In the genomic region with DNA sequence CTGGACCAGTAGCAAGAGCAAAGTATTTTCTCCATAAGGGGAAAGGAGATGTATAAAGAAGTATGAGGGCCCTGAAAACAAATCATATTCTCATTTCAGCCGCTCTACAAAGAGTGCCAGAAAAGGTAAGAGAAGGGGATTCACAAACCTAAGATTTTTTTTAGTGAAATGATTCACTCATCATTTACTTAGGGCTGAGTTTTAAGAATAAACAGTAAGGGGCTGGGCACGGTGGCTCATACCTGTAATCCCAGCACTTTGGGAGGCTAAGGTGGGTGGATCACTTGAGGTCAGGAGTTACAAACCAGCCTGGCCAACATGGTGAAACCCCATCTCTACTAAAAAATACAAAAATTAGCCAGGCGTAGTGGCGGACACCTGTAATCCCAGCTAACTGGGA, we compare ENCODE assay signal across 8 cellular contexts. TPM values are rescaled to one million over a fixed set of nuclear protein-coding genes. Genes with fewer than 3 reads are reported as not detected.
DNase-seq lines count a peak whose midpoint lies in the region; ATAC-seq and TF ChIP-seq lines count a peak whose summit lies in the region.
"Not testable (repeated sequence)": the region's sequence is repeated elsewhere in the genome, so short reads cannot be mapped to it uniquely, and the experiment has no call there.

No MANE protein-coding gene starts in this region.

- peak overlapping the region; percentile 75 for H3K27ac Mint-ChIP-seq in activated CD4-positive, alpha-beta memory T cell treated with anti-CD3 and anti-CD28 coated beads for 36 hours
- peak overlapping the region; percentile 82 for H3K27ac Mint-ChIP-seq in activated naive CD8-positive, alpha-beta T cell treated with anti-CD3 and anti-CD28 coated beads, Interleukin-2, amount 50 U/mL, for 24 hours
- H3K27ac Mint-ChIP-seq in stimulated activated naive B cell treated with anti-CD40 and anti-IgM and Interleukin-4, amounts not matched to agents 10 μg/mL and 1 μg/mL and 100 μg/mL, for 72 hours, result peak overlapping the region; percentile 88

- peak; percentile 24 for ATAC-seq in GM21423 (IDR thresholded peaks at IDR 0.05; ENCODE audit: unreplicated experiment)
- peak; percentile 26 for ATAC-seq in HG02870 (IDR thresholded peaks at IDR 0.05; ENCODE audit: unreplicated experiment)
- peak; percentile 45 for ATAC-seq in activated naive CD8-positive, alpha-beta T cell treated with anti-CD3 and anti-CD28 coated beads, Interleukin-2, amount 50 U/mL, for 24 hours
- peak; percentile 42 to 45 for ATAC-seq in stimulated activated naive B cell treated with anti-CD40 and anti-IgM and Interleukin-4, amounts not matched to agents 10 μg/mL and 1 μg/mL and 100 μg/mL, for 72 hours (replicated peaks)

- H4K20me1 ChIP-seq in OCI-LY3 (ENCODE audit: insufficient read depth, low read length), result peaks cover 22% of the 10 kb centered on the region

- H3K9ac ChIP-seq in OCI-LY3 (ENCODE audit: low read length), result peak overlapping the region; percentile 27; the same call in 1 of the 2 replicates

- DNase-seq in GM06990 (ENCODE audit: extremely low read depth, insufficient read length), result peak; percentile 43
- DNase-seq in activated CD4-positive, alpha-beta memory T cell treated with anti-CD3 and anti-CD28 coated beads for 36 hours, result peak; percentile 63
- not testable (repeated sequence) for DNase-seq in activated naive CD8-positive, alpha-beta T cell treated with anti-CD3 and anti-CD28 coated beads, Interleukin-2, amount 50 U/mL, for 24 hours; left ventricle myocardium inferior; stimulated activated naive B cell treated with anti-CD40 and anti-IgM and Interleukin-4, amounts not matched to agents 10 μg/mL and 1 μg/mL and 100 μg/mL, for 72 hours

- POLR2A ChIA-PET in activated CD4-positive, alpha-beta memory T cell treated with anti-CD3 and anti-CD28 coated beads for 36 hours (lab: Charles Lee), result interaction anchor here (0.7 to 3.3 kb wide), 5 partner anchors 19 to 71 kb away, joined by 3 to 11 read pairs (median 5); a partner anchor contains a TSS

- intact Hi-C loops in activated CD4-positive, alpha-beta memory T cell treated with anti-CD3 and anti-CD28 coated beads for 36 hours (cut with micrococcal nuclease), result loop anchor here (1.0 to 5.0 kb wide), 8 partner anchors 8 to 251 kb away; a partner anchor contains a TSS
- intact Hi-C loops in left ventricle myocardium inferior (cut with micrococcal nuclease), result not testable (repeated sequence)

- peaks cover 39% of the 10 kb centered on the region for H3K4me1 ChIP-seq in OCI-LY3 (ENCODE audit: low read length)
- H3K4me1 ChIP-seq in left ventricle myocardium inferior, result peaks cover 83% of the 10 kb centered on the region

- CTCF ChIA-PET in activated CD4-positive, alpha-beta memory T cell treated with anti-CD3 and anti-CD28 coated beads for 36 hours (lab: Charles Lee), result interaction anchor here (0.6 to 2.1 kb wide), 3 partner anchors 45 to 297 kb away, joined by 3 to 7 read pairs (median 3); no protein-coding TSS in a partner anchor

- H3K4me3 Mint-ChIP-seq in activated CD4-positive, alpha-beta memory T cell treated with anti-CD3 and anti-CD28 coated beads for 36 hours, result not testable (repeated sequence)
- H3K4me3 Mint-ChIP-seq in activated naive CD8-positive, alpha-beta T cell treated with anti-CD3 and anti-CD28 coated beads, Interleukin-2, amount 50 U/mL, for 24 hours, result peak overlapping the region; percentile 34
- H3K4me3 Mint-ChIP-seq in stimulated activated naive B cell treated with anti-CD40 and anti-IgM and Interleukin-4, amounts not matched to agents 10 μg/mL and 1 μg/mL and 100 μg/mL, for 72 hours, result peak overlapping the region; percentile 59 to 77

- H3K27ac ChIP-seq in OCI-LY3 (ENCODE audit: low read length), result peak overlapping the region; percentile 50
- peak overlapping the region; percentile 50 for H3K27ac ChIP-seq in left ventricle myocardium inferior (replicated peaks)

- not testable (repeated sequence) for H3K27me3 ChIP-seq in GM06990 (replicated peaks; ENCODE audit: control insufficient read depth, insufficient read depth, low read length); OCI-LY3 (ENCODE audit: low read depth, low read length); left ventricle myocardium inferior (ENCODE audit: low read depth)

- peaks cover 56% of the 10 kb centered on the region for H3K4me1 Mint-ChIP-seq in activated CD4-positive, alpha-beta memory T cell treated with anti-CD3 and anti-CD28 coated beads for 36 hours (ENCODE audit: low read depth)
- H3K4me1 Mint-ChIP-seq in activated naive CD8-positive, alpha-beta T cell treated with anti-CD3 and anti-CD28 coated beads, Interleukin-2, amount 50 U/mL, for 24 hours, result peaks cover 58% of the 10 kb centered on the region
- H3K4me1 Mint-ChIP-seq in stimulated activated naive B cell treated with anti-CD40 and anti-IgM and Interleukin-4, amounts not matched to agents 10 μg/mL and 1 μg/mL and 100 μg/mL, for 72 hours, result peaks cover 36 to 62% of the 10 kb centered on the region in 2 donors

- H3K36me3 ChIP-seq in GM06990 (ENCODE audit: control insufficient read depth, insufficient read depth, low read length); OCI-LY3 (replicated peaks; ENCODE audit: low read depth, low read length); left ventricle myocardium inferior: not testable (repeated sequence)

- TF ChIP-seq CTCF in GM06990 (IDR thresholded peaks at IDR 0.05; ENCODE audit: insufficient read depth, low read length, poor library complexity, severe bottlenecking); OCI-LY3 (IDR thresholded peaks at IDR 0.05; ENCODE audit: low read depth, low read length); left ventricle myocardium inferior (IDR thresholded peaks at IDR 0.05; ENCODE audit: borderline replicate concordance): not testable (repeated sequence)

- H3K4me3 ChIP-seq in GM06990 (replicated peaks; ENCODE audit: low read depth, low read length); left ventricle myocardium inferior: not testable (repeated sequence)
- H3K4me3 ChIP-seq in OCI-LY3 (ENCODE audit: low read length), result peak overlapping the region; percentile 53; the same call in 1 of the 2 replicates

- H3K9me3 ChIP-seq in OCI-LY3 (ENCODE audit: insufficient read depth, low read length); left ventricle myocardium inferior (replicated peaks): not testable (repeated sequence)

- peaks cover 62% of the 10 kb centered on the region for H3K79me2 ChIP-seq in OCI-LY3 (ENCODE audit: low read length)

- H3K4me2 ChIP-seq in OCI-LY3 (ENCODE audit: low read length), result peak overlapping the region; percentile 78

- H3K9me3 Mint-ChIP-seq in activated CD4-positive, alpha-beta memory T cell treated with anti-CD3 and anti-CD28 coated beads for 36 hours; activated naive CD8-positive, alpha-beta T cell treated with anti-CD3 and anti-CD28 coated beads, Interleukin-2, amount 50 U/mL, for 24 hours; stimulated activated naive B cell treated with anti-CD40 and anti-IgM and Interleukin-4, amounts not matched to agents 10 μg/mL and 1 μg/mL and 100 μg/mL, for 72 hours: not testable (repeated sequence)

- not testable (repeated sequence) for H3K27me3 Mint-ChIP-seq in activated CD4-positive, alpha-beta memory T cell treated with anti-CD3 and anti-CD28 coated beads for 36 hours; activated naive CD8-positive, alpha-beta T cell treated with anti-CD3 and anti-CD28 coated beads, Interleukin-2, amount 50 U/mL, for 24 hours; stimulated activated naive B cell treated with anti-CD40 and anti-IgM and Interleukin-4, amounts not matched to agents 10 μg/mL and 1 μg/mL and 100 μg/mL, for 72 hours

- not testable (repeated sequence) for H3K36me3 Mint-ChIP-seq in activated CD4-positive, alpha-beta memory T cell treated with anti-CD3 and anti-CD28 coated beads for 36 hours; activated naive CD8-positive, alpha-beta T cell treated with anti-CD3 and anti-CD28 coated beads, Interleukin-2, amount 50 U/mL, for 24 hours (ENCODE audit: low read depth)
- peaks cover 0 to 10% of the 10 kb centered on the region in 2 donors for H3K36me3 Mint-ChIP-seq in stimulated activated naive B cell treated with anti-CD40 and anti-IgM and Interleukin-4, amounts not matched to agents 10 μg/mL and 1 μg/mL and 100 μg/mL, for 72 hours

- H2AFZ ChIP-seq in OCI-LY3 (ENCODE audit: low read depth, low read length), result not testable (repeated sequence)

RNA-seq across cellular contexts. Expression of a gene that starts 55.5 kb away (rescaled TPM):
- total RNA-seq in activated CD4-positive, alpha-beta memory T cell treated with anti-CD3 and anti-CD28 coated beads for 36 hours, result 10 to 100 TPM; 41.3 to 41.9 TPM
- total RNA-seq in left ventricle myocardium inferior, result 117 TPM
